ENCODE assay signal across 1 cellular context in the genomic region with DNA sequence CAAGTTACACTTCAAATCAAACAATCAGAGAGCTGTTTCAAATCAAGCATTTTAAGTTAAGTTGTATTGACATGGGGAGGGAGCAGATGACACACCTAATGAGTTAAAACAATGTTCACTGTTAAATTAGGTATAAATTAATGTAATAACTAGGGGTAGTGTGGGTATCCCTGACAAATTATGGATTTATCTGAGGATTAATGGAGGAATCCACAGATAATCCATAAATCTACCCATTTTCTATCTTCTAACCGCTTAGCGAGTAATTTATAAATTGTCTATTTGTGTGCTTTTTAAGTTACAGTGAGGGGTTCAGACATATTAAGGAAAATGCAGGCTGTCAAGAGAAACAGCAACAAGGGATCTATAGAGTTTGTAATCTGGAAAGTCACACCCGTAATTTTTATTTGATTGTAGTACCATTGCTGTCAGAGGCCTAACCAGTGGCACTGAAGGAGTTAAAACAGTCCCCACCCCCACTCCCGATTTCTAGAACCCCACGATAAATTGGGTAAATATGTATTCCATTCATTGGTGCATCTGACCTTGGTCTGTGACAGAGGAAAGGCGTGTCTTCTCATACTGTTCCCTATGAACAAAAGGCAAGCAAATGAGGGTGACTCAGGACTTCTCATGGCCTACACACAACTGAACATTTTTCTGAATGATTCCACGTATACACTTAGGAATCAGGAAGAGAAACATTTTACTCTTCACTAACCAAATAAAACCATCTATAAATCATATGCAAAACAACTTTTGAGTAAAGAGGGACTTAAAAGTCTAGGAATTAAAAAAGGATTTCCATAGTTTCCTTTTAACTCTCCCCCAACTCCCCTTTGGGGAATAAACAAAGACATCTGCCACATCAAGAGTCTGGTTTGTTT.
TF ChIP-seq lines count a peak whose summit lies in the region.

No MANE protein-coding gene starts in this region.

TF ChIP-seq in HepG2, 621 proteins besides CTCF, POLR2A, EP300 and RAD21 (continued from another document and continues in another):
- TF ChIP-seq, protein P1, sequence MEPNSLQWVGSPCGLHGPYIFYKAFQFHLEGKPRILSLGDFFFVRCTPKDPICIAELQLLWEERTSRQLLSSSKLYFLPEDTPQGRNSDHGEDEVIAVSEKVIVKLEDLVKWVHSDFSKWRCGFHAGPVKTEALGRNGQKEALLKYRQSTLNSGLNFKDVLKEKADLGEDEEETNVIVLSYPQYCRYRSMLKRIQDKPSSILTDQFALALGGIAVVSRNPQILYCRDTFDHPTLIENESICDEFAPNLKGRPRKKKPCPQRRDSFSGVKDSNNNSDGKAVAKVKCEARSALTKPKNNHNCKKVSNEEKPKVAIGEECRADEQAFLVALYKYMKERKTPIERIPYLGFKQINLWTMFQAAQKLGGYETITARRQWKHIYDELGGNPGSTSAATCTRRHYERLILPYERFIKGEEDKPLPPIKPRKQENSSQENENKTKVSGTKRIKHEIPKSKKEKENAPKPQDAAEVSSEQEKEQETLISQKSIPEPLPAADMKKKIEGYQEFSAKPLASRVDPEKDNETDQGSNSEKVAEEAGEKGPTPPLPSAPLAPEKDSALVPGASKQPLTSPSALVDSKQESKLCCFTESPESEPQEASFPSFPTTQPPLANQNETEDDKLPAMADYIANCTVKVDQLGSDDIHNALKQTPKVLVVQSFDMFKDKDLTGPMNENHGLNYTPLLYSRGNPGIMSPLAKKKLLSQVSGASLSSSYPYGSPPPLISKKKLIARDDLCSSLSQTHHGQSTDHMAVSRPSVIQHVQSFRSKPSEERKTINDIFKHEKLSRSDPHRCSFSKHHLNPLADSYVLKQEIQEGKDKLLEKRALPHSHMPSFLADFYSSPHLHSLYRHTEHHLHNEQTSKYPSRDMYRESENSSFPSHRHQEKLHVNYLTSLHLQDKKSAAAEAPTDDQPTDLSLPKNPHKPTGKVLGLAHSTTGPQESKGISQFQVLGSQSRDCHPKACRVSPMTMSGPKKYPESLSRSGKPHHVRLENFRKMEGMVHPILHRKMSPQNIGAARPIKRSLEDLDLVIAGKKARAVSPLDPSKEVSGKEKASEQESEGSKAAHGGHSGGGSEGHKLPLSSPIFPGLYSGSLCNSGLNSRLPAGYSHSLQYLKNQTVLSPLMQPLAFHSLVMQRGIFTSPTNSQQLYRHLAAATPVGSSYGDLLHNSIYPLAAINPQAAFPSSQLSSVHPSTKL (CRISPR knock-in tag; IDR thresholded peaks at IDR 0.05), result peak; percentile 86
- TF ChIP-seq GZF1 (CRISPR knock-in tag; IDR thresholded peaks at IDR 0.05) (no peak), RFX5 (IDR thresholded peaks at IDR 0.05; ENCODE audit: low read depth, low read length) (no peak), GABPA (IDR thresholded peaks at IDR 0.05; ENCODE audit: low read depth, low read length) (no peak), GABPA (CRISPR knock-in tag; IDR thresholded peaks at IDR 0.05; ENCODE audit: low read depth) (peak; percentile 28; the same call in 1 of the 2 replicates), KMT2A (CRISPR knock-in tag; IDR thresholded peaks at IDR 0.05) (peak; percentile 33; the same call in 1 of the 2 replicates), ZNF552 (CRISPR knock-in tag; IDR thresholded peaks at IDR 0.05; ENCODE audit: borderline replicate concordance) (no peak), ZNF609 (CRISPR knock-in tag; IDR thresholded peaks at IDR 0.05; ENCODE audit: borderline replicate concordance) (no peak; the same call in 1 of the 2 replicates), ZNF121 (CRISPR knock-in tag; IDR thresholded peaks at IDR 0.05) (no peak), ZNF720 (CRISPR knock-in tag; IDR thresholded peaks at IDR 0.05) (no peak), HNRNPL (IDR thresholded peaks at IDR 0.05; ENCODE audit: low read depth, low read length) (no peak), KMT2B (CRISPR knock-in tag; IDR thresholded peaks at IDR 0.05) (no peak), PBX3 (CRISPR knock-in tag; IDR thresholded peaks at IDR 0.05; ENCODE audit: borderline replicate concordance) (no peak), TOE1 (CRISPR knock-in tag; IDR thresholded peaks at IDR 0.05) (no peak), PRPF4 (IDR thresholded peaks at IDR 0.05; ENCODE audit: low read depth, low read length, poor library complexity, severe bottlenecking) (no peak), HOXA3 (CRISPR knock-in tag; IDR thresholded peaks at IDR 0.05) (peak; percentile 52; the same call in 1 of the 2 replicates), MZF1 (CRISPR knock-in tag; IDR thresholded peaks at IDR 0.05; ENCODE audit: borderline replicate concordance) (no peak), HDAC1 (CRISPR knock-in tag; IDR thresholded peaks at IDR 0.05) (peak; percentile 61), MEF2D (CRISPR knock-in tag; IDR thresholded peaks at IDR 0.05) (0 out of 2 replicates have a peak, but pooled peaks have one; percentile 41), ZNF12 (CRISPR knock-in tag; IDR thresholded peaks at IDR 0.05) (no peak), ZNF777 (CRISPR knock-in tag; IDR thresholded peaks at IDR 0.05) (no peak), NR1H2 (CRISPR knock-in tag; IDR thresholded peaks at IDR 0.05; ENCODE audit: borderline replicate concordance, low read depth) (no peak), ZBTB49 (CRISPR knock-in tag; IDR thresholded peaks at IDR 0.05; ENCODE audit: borderline replicate concordance) (no peak), SMYD3 (CRISPR knock-in tag; IDR thresholded peaks at IDR 0.05) (peak; percentile 22; the same call in 1 of the 2 replicates), ZC3H13 (CRISPR knock-in tag; IDR thresholded peaks at IDR 0.05) (peak; percentile 94), SP140L (CRISPR knock-in tag; IDR thresholded peaks at IDR 0.05; ENCODE audit: borderline replicate concordance) (no peak), IKZF4 (CRISPR knock-in tag; IDR thresholded peaks at IDR 0.05; ENCODE audit: borderline replicate concordance, low read depth, not compliant biosample characterization) (no peak), ZNF230 (CRISPR knock-in tag; IDR thresholded peaks at IDR 0.05) (no peak), ZSCAN29 (CRISPR knock-in tag; conservative IDR thresholded peaks at IDR 0.05) (0 out of 2 replicates have a peak, but pooled peaks have one; percentile 39), HHEX (CRISPR knock-in tag; IDR thresholded peaks at IDR 0.05) (no peak), ARNT (IDR thresholded peaks at IDR 0.05) (no peak), ZBTB33 (CRISPR knock-in tag; IDR thresholded peaks at IDR 0.05) (no peak), CC2D1A (CRISPR knock-in tag; IDR thresholded peaks at IDR 0.05) (no peak), ZNF263 (CRISPR knock-in tag; IDR thresholded peaks at IDR 0.05) (no peak), ZNF773 (CRISPR knock-in tag; IDR thresholded peaks at IDR 0.05; ENCODE audit: borderline replicate concordance) (no peak), ZNF660 (CRISPR knock-in tag; IDR thresholded peaks at IDR 0.05; ENCODE audit: borderline replicate concordance, low read depth) (no peak), ZNF530 (CRISPR knock-in tag; IDR thresholded peaks at IDR 0.05; ENCODE audit: low read depth) (no peak), MTF1 (CRISPR knock-in tag; IDR thresholded peaks at IDR 0.05) (no peak), NBN (conservative IDR thresholded peaks at IDR 0.05) (no peak), DR1 (CRISPR knock-in tag; IDR thresholded peaks at IDR 0.05) (no peak), ZFP82 (CRISPR knock-in tag; IDR thresholded peaks at IDR 0.05; ENCODE audit: borderline replicate concordance) (no peak), SNRNP70 (IDR thresholded peaks at IDR 0.05; ENCODE audit: low read depth, low read length) (0 out of 2 replicates have a peak, but pooled peaks have one; percentile 70), RNF2 (conservative IDR thresholded peaks at IDR 0.05; ENCODE audit: low read depth) (no peak), KLF11 (CRISPR knock-in tag; IDR thresholded peaks at IDR 0.05) (no peak), ZNF101 (CRISPR knock-in tag; IDR thresholded peaks at IDR 0.05; ENCODE audit: borderline replicate concordance, low read depth) (no peak), THYN1 (CRISPR knock-in tag; IDR thresholded peaks at IDR 0.05; ENCODE audit: borderline replicate concordance, low read depth) (no peak), TGIF2 (CRISPR knock-in tag; IDR thresholded peaks at IDR 0.05) (peak; percentile 58; the same call in 1 of the 2 replicates), ZNF616 (CRISPR knock-in tag; IDR thresholded peaks at IDR 0.05; ENCODE audit: low read depth) (no peak), NR3C1 (CRISPR knock-in tag; IDR thresholded peaks at IDR 0.05) (no peak), RARG (CRISPR knock-in tag; IDR thresholded peaks at IDR 0.05; ENCODE audit: low read depth) (no peak), ADNP (CRISPR knock-in tag; IDR thresholded peaks at IDR 0.05) (no peak)
- TF ChIP-seq, protein P2, sequence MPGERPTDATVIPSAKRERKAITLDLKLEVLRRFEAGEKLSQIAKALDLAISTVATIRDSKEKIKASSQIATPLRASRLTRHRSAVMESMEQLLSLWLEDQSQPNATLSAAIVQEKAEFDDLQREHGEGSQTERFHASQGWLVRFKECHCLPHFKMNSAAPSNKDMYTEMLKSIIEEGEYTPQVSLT (CRISPR knock-in tag; IDR thresholded peaks at IDR 0.05; ENCODE audit: borderline replicate concordance, low read depth), result no peak
- TF ChIP-seq, protein P3, sequence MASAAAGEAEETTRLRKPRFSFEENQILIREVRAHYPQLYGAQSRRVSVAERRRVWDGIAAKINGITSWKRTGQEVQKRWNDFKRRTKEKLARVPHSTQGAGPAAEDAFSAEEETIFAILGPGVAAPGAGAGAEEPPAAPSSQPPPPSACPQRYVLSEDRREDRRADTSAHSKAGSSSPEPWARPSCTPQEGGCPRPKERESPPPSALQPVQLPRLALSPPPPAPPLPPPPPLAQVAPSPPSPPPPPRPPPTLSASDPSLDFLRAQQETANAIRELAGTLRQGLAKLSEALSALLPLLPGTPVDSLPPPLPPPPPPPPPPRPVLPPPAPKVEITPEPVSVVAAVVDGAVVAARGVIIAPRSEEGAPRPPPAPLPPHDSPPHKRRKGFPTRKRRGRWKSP (CRISPR knock-in tag; IDR thresholded peaks at IDR 0.05), result 0 out of 2 replicates have a peak, but pooled peaks have one; percentile 21
